In genomic region chr7:128032605-128033235, GRCh38 we compare ENCODE assay signal across 9 cellular contexts. TPM values are rescaled to one million over a fixed set of nuclear protein-coding genes. Genes with fewer than 3 reads are reported as not detected.
A peak's percentile ranks its signal among the peaks of the same experiment; 100 is the strongest.
DNase-seq lines count a peak whose midpoint lies in the region; ATAC-seq lines count a peak whose summit lies in the region.
"Had no signal": no experiment of that assay in that cellular context is flagged by ENCODE, and none has a peak within 500 bp of the region (broad histone marks: within the 10 kb centered on the region; RNA-seq: fewer than 3 reads in every experiment).

No MANE protein-coding gene starts in this region.

- ATAC-seq in GM19397 (IDR thresholded peaks at IDR 0.05; ENCODE audit: unreplicated experiment) = peak; percentile 23
- peak in 1 of 2 donors; percentile 5 for ATAC-seq in activated T-cell treated with anti-CD3 and anti-CD28 coated beads, Interleukin-2, amount 50 U/mL, for 72 hours (replicated peaks in 1 of 2)
- ATAC-seq in GM19455 (IDR thresholded peaks at IDR 0.05; ENCODE audit: unreplicated experiment) = no peak

- H3K27ac Mint-ChIP-seq in activated T-cell treated with anti-CD3 and anti-CD28 coated beads, Interleukin-2, amount 50 U/mL, for 72 hours = no peak overlapping the region

- peaks cover 7% of the 10 kb centered on the region for H3K4me1 Mint-ChIP-seq in activated T-cell treated with anti-CD3 and anti-CD28 coated beads, Interleukin-2, amount 50 U/mL, for 72 hours (ENCODE audit: low read depth)

- in situ Hi-C loops in HAP-1 (cut with MboI; ENCODE audit: low sequenced_read_pairs) = no loop called here

- H3K4me1 ChIP-seq in HAP-1 = peaks cover 5% of the 10 kb centered on the region

- H3K36me3 ChIP-seq in HAP-1 (replicated peaks) = 0 out of 2 replicates have a peak, but pooled peaks cover 4% of the 10 kb centered on the region

- peak overlapping the region; percentile 33 to 54 (median 44) for H3K4me3 ChIP-seq in skin epidermis
- no peak overlapping the region for H3K4me3 ChIP-seq in HAP-1

- H3K9me3 Mint-ChIP-seq in activated T-cell treated with anti-CD3 and anti-CD28 coated beads, Interleukin-2, amount 50 U/mL, for 72 hours = no peaks in the 10 kb centered on the region

- H3K4me3 Mint-ChIP-seq in activated T-cell treated with anti-CD3 and anti-CD28 coated beads, Interleukin-2, amount 50 U/mL, for 72 hours = peak overlapping the region in 1 of 2 donors; percentile 44

- peaks cover 10 to 11% of the 10 kb centered on the region in 2 donors for H3K36me3 Mint-ChIP-seq in activated T-cell treated with anti-CD3 and anti-CD28 coated beads, Interleukin-2, amount 50 U/mL, for 72 hours (ENCODE audit: insufficient read depth in 2 of 2)

- no peaks in the 10 kb centered on the region for H3K27me3 ChIP-seq in HAP-1 (ENCODE audit: low read depth)

- H3K9me3 ChIP-seq in HAP-1 = no peaks in the 10 kb centered on the region

- DNase-seq in activated T-cell treated with anti-CD3 and anti-CD28 coated beads, Interleukin-2, amount 50 U/mL, for 72 hours = peak; percentile 16 to 22
- DNase-seq in hepatic stellate cell (ENCODE audit: low spot score) = peak; percentile 47
- DNase-seq in HAP-1 (ENCODE audit: low spot score in 2 of 2) = no peak
- DNase-seq in SIG-M5 (lab: John Stamatoyannopoulos, UW) = no peak
- no peak for DNase-seq in GDM1 (lab: John Stamatoyannopoulos, UW)

- peak overlapping the region in 3 of 21 experiments; percentile 4 to 30 (median 7) for H3K27ac ChIP-seq in skin epidermis
- H3K27ac ChIP-seq: KMS-11 had no signal

- H3K27me3 Mint-ChIP-seq in activated T-cell treated with anti-CD3 and anti-CD28 coated beads, Interleukin-2, amount 50 U/mL, for 72 hours (ENCODE audit: low read depth) = no peaks in the 10 kb centered on the region

RNA-seq across cellular contexts. Expression of gene LRRC4, which starts 1.5 kb away (rescaled TPM):
- under 1 TPM in 1 of 2 donors, not detected in 1; 0.53 TPM for total RNA-seq in activated T-cell treated with anti-CD3 and anti-CD28 coated beads, Interleukin-2, amount 50 U/mL, for 72 hours

Comparison
In these comparisons a context has a peak if more than half of its experiments do, and no peak if none do; other contexts are left out.
1. DNase-seq: peak in activated T-cell treated with anti-CD3 and anti-CD28 coated beads, Interleukin-2, amount 50 U/mL, for 72 hours (2 of 2) and hepatic stellate cell (single experiment); none in HAP-1 (0 of 2), SIG-M5 (single experiment) and GDM1 (single experiment).